ENCODE assay signal across 1 cellular context in the genomic region with DNA sequence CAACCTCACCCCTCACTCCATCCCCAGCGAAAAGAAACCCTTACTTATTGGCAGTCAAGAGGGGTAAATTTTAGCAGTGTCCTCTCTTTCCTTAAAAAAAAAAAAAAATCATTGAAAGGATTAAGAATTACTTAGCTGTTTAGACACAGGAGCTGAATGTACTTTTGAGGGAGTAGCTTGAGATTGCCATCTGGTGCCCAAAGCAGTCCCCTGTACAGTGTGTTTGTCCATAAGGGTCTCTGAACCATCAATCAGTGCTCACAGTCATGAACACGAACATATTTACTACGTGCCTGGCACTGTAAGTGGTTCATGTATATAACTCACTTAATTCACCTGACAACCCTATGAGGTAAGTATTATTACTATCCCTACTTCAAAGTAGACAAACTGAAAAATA.
TF ChIP-seq lines count a peak whose summit lies in the region.

No MANE protein-coding gene starts in this region.

TF ChIP-seq in GM23338, 12 proteins besides CTCF, POLR2A, EP300 and RAD21:
- TF ChIP-seq JUNB (IDR thresholded peaks at IDR 0.05; ENCODE audit: unreplicated experiment) (no peak), EZH2 (IDR thresholded peaks at IDR 0.05; ENCODE audit: low read depth, unreplicated experiment) (no peak), ZNF114 (CRISPR knock-in tag; IDR thresholded peaks at IDR 0.05) (no peak), NANOG (IDR thresholded peaks at IDR 0.05; ENCODE audit: borderline replicate concordance) (no peak), POLR2AphosphoS5 (IDR thresholded peaks at IDR 0.05; ENCODE audit: low read depth) (no peak), CREB1 (CRISPR knock-in tag; IDR thresholded peaks at IDR 0.05; ENCODE audit: low read depth) (no peak), EZH2phosphoT487 (IDR thresholded peaks at IDR 0.05; ENCODE audit: unreplicated experiment) (no peak)
- TF ChIP-seq, protein P1, sequence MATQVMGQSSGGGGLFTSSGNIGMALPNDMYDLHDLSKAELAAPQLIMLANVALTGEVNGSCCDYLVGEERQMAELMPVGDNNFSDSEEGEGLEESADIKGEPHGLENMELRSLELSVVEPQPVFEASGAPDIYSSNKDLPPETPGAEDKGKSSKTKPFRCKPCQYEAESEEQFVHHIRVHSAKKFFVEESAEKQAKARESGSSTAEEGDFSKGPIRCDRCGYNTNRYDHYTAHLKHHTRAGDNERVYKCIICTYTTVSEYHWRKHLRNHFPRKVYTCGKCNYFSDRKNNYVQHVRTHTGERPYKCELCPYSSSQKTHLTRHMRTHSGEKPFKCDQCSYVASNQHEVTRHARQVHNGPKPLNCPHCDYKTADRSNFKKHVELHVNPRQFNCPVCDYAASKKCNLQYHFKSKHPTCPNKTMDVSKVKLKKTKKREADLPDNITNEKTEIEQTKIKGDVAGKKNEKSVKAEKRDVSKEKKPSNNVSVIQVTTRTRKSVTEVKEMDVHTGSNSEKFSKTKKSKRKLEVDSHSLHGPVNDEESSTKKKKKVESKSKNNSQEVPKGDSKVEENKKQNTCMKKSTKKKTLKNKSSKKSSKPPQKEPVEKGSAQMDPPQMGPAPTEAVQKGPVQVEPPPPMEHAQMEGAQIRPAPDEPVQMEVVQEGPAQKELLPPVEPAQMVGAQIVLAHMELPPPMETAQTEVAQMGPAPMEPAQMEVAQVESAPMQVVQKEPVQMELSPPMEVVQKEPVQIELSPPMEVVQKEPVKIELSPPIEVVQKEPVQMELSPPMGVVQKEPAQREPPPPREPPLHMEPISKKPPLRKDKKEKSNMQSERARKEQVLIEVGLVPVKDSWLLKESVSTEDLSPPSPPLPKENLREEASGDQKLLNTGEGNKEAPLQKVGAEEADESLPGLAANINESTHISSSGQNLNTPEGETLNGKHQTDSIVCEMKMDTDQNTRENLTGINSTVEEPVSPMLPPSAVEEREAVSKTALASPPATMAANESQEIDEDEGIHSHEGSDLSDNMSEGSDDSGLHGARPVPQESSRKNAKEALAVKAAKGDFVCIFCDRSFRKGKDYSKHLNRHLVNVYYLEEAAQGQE (IDR thresholded peaks at IDR 0.05; ENCODE audit: unreplicated experiment), result no peak
- TF ChIP-seq, protein P2, sequence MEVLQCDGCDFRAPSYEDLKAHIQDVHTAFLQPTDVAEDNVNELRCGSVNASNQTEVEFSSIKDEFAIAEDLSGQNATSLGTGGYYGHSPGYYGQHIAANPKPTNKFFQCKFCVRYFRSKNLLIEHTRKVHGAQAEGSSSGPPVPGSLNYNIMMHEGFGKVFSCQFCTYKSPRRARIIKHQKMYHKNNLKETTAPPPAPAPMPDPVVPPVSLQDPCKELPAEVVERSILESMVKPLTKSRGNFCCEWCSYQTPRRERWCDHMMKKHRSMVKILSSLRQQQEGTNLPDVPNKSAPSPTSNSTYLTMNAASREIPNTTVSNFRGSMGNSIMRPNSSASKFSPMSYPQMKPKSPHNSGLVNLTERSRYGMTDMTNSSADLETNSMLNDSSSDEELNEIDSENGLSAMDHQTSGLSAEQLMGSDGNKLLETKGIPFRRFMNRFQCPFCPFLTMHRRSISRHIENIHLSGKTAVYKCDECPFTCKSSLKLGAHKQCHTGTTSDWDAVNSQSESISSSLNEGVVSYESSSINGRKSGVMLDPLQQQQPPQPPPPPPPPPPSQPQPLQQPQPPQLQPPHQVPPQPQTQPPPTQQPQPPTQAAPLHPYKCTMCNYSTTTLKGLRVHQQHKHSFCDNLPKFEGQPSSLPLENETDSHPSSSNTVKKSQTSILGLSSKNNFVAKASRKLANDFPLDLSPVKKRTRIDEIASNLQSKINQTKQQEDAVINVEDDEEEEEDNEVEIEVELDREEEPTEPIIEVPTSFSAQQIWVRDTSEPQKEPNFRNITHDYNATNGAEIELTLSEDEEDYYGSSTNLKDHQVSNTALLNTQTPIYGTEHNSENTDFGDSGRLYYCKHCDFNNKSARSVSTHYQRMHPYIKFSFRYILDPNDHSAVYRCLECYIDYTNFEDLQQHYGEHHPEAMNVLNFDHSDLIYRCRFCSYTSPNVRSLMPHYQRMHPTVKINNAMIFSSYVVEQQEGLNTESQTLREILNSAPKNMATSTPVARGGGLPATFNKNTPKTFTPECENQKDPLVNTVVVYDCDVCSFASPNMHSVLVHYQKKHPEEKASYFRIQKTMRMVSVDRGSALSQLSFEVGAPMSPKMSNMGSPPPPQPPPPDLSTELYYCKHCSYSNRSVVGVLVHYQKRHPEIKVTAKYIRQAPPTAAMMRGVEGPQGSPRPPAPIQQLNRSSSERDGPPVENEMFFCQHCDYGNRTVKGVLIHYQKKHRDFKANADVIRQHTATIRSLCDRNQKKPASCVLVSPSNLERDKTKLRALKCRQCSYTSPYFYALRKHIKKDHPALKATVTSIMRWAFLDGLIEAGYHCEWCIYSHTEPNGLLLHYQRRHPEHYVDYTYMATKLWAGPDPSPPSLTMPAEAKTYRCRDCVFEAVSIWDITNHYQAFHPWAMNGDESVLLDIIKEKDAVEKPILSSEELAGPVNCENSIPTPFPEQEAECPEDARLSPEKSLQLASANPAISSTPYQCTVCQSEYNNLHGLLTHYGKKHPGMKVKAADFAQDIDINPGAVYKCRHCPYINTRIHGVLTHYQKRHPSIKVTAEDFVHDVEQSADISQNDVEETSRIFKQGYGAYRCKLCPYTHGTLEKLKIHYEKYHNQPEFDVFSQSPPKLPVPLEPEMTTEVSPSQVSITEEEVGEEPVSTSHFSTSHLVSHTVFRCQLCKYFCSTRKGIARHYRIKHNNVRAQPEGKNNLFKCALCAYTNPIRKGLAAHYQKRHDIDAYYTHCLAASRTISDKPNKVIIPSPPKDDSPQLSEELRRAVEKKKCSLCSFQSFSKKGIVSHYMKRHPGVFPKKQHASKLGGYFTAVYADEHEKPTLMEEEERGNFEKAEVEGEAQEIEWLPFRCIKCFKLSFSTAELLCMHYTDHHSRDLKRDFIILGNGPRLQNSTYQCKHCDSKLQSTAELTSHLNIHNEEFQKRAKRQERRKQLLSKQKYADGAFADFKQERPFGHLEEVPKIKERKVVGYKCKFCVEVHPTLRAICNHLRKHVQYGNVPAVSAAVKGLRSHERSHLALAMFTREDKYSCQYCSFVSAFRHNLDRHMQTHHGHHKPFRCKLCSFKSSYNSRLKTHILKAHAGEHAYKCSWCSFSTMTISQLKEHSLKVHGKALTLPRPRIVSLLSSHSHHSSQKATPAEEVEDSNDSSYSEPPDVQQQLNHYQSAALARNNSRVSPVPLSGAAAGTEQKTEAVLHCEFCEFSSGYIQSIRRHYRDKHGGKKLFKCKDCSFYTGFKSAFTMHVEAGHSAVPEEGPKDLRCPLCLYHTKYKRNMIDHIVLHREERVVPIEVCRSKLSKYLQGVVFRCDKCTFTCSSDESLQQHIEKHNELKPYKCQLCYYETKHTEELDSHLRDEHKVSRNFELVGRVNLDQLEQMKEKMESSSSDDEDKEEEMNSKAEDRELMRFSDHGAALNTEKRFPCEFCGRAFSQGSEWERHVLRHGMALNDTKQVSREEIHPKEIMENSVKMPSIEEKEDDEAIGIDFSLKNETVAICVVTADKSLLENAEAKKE (CRISPR knock-in tag; IDR thresholded peaks at IDR 0.05), result no peak
TF ChIP-seq in GM23338: peak in this region for 0.
